8 cellular contexts compared by ENCODE assay signal in genomic region chr3:195442573-195443390, GRCh38. TPM values are rescaled to one million over a fixed set of nuclear protein-coding genes. Genes with fewer than 3 reads are reported as not detected.
DNase-seq lines count a peak whose midpoint lies in the region; ATAC-seq and TF ChIP-seq lines count a peak whose summit lies in the region.

Gene ACAP2, minus strand, starts transcription at chr3:195443020. Its CDS starts 173 bp downstream, at chr3:195442847.

- H3K4me3 ChIP-seq in right atrium auricular region (peak within 1 kb of the TSS; percentile 88 to 100), uterus (peak within 1 kb of the TSS; percentile 95 to 98)

- ATAC-seq in GM18499 (IDR thresholded peaks at IDR 0.05; ENCODE audit: insufficient read depth, unreplicated experiment) (peak; percentile 65), HG02943 (IDR thresholded peaks at IDR 0.05; ENCODE audit: low read depth, unreplicated experiment) (peak; percentile 85)

- H3K9me3 ChIP-seq in right atrium auricular region (no peaks in the 10 kb centered on the region), uterus (no peaks in the 10 kb centered on the region)

- H3K4me1 ChIP-seq in right atrium auricular region: peaks cover 0 to 26% of the 10 kb centered on the region in 2 donors
- peaks cover 0 to 4% of the 10 kb centered on the region in 2 donors for H3K4me1 ChIP-seq in uterus

- H3K36me3 ChIP-seq in right atrium auricular region: no peaks in the 10 kb centered on the region
- no peaks in the 10 kb centered on the region for H3K36me3 ChIP-seq in uterus

- DNase-seq in NCI-H187 treated with DMSO at 0.1 percent for 48 hours (lab: John Stamatoyannopoulos, UW) (peak; percentile 92), anterior cingulate cortex (lab: John Stamatoyannopoulos, UW) (peak; percentile 75 to 100 (median 100)), right atrium auricular region (ENCODE audit: low spot score) (peak; percentile 99), pulmonary artery endothelial cell (ENCODE audit: low read depth, low spot score) (peak; percentile 98), uterus (peak; percentile 99 to 100)

- TF ChIP-seq POLR2A in uterus (IDR thresholded peaks at IDR 0.05): peak; percentile 94 to 98

- intact Hi-C loops in T-helper 2 cell treated with Interferon-gamma antibody and Interleukin-4, amounts not matched to agents 100 ng/mL and 5 ng/mL, for 36 hours (cut with micrococcal nuclease): loop anchor here (1.0 to 5.0 kb wide), 6 partner anchors 16 to 956 kb away; partner anchors contain the start of genes ATP13A3, LSG1 and XXYLT1
- intact Hi-C loops in uterus (cut with DNase I; ENCODE audit: low total_unique reads): no loop called here

- H3K27ac ChIP-seq in right atrium auricular region (peak within 1 kb of the TSS; percentile 97), uterus (peak within 1 kb of the TSS; percentile 92 to 95)

- H3K27me3 ChIP-seq in right atrium auricular region (no peaks in the 10 kb centered on the region), uterus (no peaks in the 10 kb centered on the region)

- TF ChIP-seq CTCF in right atrium auricular region (IDR thresholded peaks at IDR 0.05): no peak
- TF ChIP-seq CTCF in uterus (IDR thresholded peaks at IDR 0.05): peak in 1 of 4 experiments; percentile 10

RNA-seq across cellular contexts. Expression of gene ACAP2, which starts in this region (rescaled TPM):
- total RNA-seq in T-helper 2 cell treated with Interferon-gamma antibody and Interleukin-4, amounts not matched to agents 100 ng/mL and 5 ng/mL, for 36 hours: 64.1 and 66.3 TPM in 2 replicates
- total RNA-seq in right atrium auricular region (10 to 100 TPM; 17.8 to 18.9 TPM), pulmonary artery endothelial cell (47.7 and 52.8 TPM in 2 replicates), uterus (100 to 1,000 TPM in 1 of 4 donors, 10 to 100 TPM in 3; 40.3 to 140 (median 68.6) TPM)

Comparison
In these comparisons a context has a peak if more than half of its experiments do, and no peak if none do; other contexts are left out.
1. Peak in every context shown above with its lines: DNase-seq, ATAC-seq, H3K4me3 ChIP-seq and H3K27ac ChIP-seq.